In genomic region chr3:58077586-58078285, GRCh38 we compare ENCODE assay signal across 18 cellular contexts.
"Had no signal": no experiment of that assay in that cellular context is flagged by ENCODE, and none has a peak within 500 bp of the region (broad histone marks: within the 10 kb centered on the region; RNA-seq: fewer than 3 reads in every experiment).

No MANE protein-coding gene starts in this region.

- H3K9me3 Mint-ChIP-seq: activated T-helper 1 cell treated with anti-CD3 and anti-CD28 coated beads, Interleukin-12 subunit alpha, Interleukin-12 subunit beta, Interleukin-2, Interleukin-4 antibody, amounts not matched to agents 30 ng/mL and 10 ng/mL and 1 ng/mL, durations not matched to agents 14 hours and 24 hours and 36 hours; mesothelial cell of epicardium had no signal

- H3K27ac Mint-ChIP-seq: activated naive CD4-positive, alpha-beta T cell treated with anti-CD3 and anti-CD28 coated beads, Interleukin-2, amount 50 U/mL, for 72 hours; activated T-helper 1 cell treated with anti-CD3 and anti-CD28 coated beads, Interleukin-12 subunit alpha, Interleukin-12 subunit beta, Interleukin-2, Interleukin-4 antibody, amounts not matched to agents 30 ng/mL and 10 ng/mL and 1 ng/mL, durations not matched to agents 14 hours and 24 hours and 36 hours; mesothelial cell of epicardium; progenitor cell of endocrine pancreas had no signal

- ATAC-seq: gastrocnemius medialis, heart right ventricle had no signal

- H3K9me3 ChIP-seq: breast epithelium, gastrocnemius medialis, heart right ventricle, right atrium auricular region, stomach, testis had no signal

- H3K27me3 ChIP-seq: breast epithelium, gastrocnemius medialis, heart right ventricle, right atrium auricular region, stomach, testis had no signal

- H3K27me3 Mint-ChIP-seq: progenitor cell of endocrine pancreas had no signal

- H3K27ac ChIP-seq: breast epithelium, gastrocnemius medialis, heart right ventricle, right atrium auricular region, skin epidermis, testis had no signal

- H3K4me3 Mint-ChIP-seq: activated T-helper 1 cell treated with anti-CD3 and anti-CD28 coated beads, Interleukin-12 subunit alpha, Interleukin-12 subunit beta, Interleukin-2, Interleukin-4 antibody, amounts not matched to agents 30 ng/mL and 10 ng/mL and 1 ng/mL, durations not matched to agents 14 hours and 24 hours and 36 hours; mesothelial cell of epicardium had no signal

- H3K4me1 ChIP-seq: breast epithelium had no signal

- DNase-seq: activated CD8-positive, alpha-beta memory T cell treated with anti-CD3 and anti-CD28 coated beads, Interleukin-2, amount 50 U/mL, for 48 hours; anterior cingulate cortex; cerebellar nuclear complex; effector CD8-positive, alpha-beta T cell; gastrocnemius medialis; heart right ventricle; stimulated activated CD4-positive, alpha-beta T cell treated with anti-CD3 and anti-CD28 coated beads, Interleukin-4, amount 100 ng/mL, for 4 hours; stimulated activated CD8-positive, alpha-beta memory T cell treated with anti-CD3 and anti-CD28 coated beads, Interleukin-4, amount 100 ng/mL, for 48 hours; stomach; testis had no signal

- H3K4me3 ChIP-seq: breast epithelium, gastrocnemius medialis, heart right ventricle, lung, right atrium auricular region, skin epidermis, stomach, testis had no signal

- H3K36me3 ChIP-seq: breast epithelium, gastrocnemius medialis had no signal
